ENCODE assay signal across 8 cellular contexts in the genomic region with DNA sequence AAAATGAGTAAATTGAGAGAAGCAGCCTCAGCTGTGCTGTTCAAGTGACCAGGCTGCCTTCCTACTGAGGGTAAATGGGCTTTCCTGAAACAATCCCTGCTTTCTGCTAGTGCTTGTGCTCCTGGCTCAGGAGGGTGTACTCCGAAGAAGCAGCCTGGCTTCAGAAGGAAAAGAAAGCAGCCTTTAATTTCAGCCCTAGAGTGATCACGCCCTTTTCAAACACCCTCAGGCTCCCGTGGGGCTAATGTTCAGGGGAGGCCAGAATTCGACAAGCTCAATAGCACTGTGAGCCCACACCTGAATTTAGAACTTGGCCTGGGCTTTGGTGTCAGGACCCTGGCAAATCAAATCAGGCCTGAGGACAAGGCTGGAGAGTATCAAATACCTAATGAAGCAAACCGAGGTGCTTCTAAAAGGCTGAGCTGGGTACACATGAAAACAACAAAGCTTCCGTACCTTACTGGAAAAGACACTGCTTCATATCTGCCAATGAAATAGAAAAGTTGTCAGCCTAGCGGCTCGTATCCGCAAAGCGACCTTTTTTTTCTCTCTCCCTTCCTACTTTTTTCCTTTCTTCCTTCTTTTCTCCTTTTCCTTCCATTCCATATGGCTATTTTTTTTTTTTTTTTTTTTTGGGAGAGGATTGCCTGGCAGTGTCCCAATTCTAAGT.
DNase-seq lines count a peak whose midpoint lies in the region; ATAC-seq and TF ChIP-seq lines count a peak whose summit lies in the region.

No MANE protein-coding gene starts in this region.

- 16 to 28% (median 18%) methylated on average over 10 of the region's 10 CpGs for WGBS in psoas muscle, 3 donors

- intact Hi-C loops in Right ventricle myocardium superior (cut with DNase I), result no loop called here
- intact Hi-C loops in psoas muscle (cut with DNase I), result no loop called here

- H3K27ac Mint-ChIP-seq in naive thymus-derived CD8-positive, alpha-beta T cell, result no peak overlapping the region

- no peak for TF ChIP-seq CTCF in psoas muscle (IDR thresholded peaks at IDR 0.05)

- H3K36me3 ChIP-seq in SK-N-MC (ENCODE audit: insufficient read depth, low read length) (peaks cover 30% of the 10 kb centered on the region), psoas muscle (ENCODE audit: insufficient read depth in 1 of 2, low read depth in 1 of 2) (no peaks in the 10 kb centered on the region)

- H3K27me3 Mint-ChIP-seq in naive thymus-derived CD8-positive, alpha-beta T cell, result peaks cover 0 to 6% (median 0%) of the 10 kb centered on the region in 5 donors

- POLR2A ChIA-PET in naive thymus-derived CD8-positive, alpha-beta T cell (lab: Charles Lee), result no interaction called here

- peak; percentile 58 for DNase-seq in DMS153 treated with DMSO at 0.1 percent for 48 hours (lab: John Stamatoyannopoulos, UW; ENCODE audit: unreplicated experiment)
- no peak for DNase-seq in SK-N-MC (ENCODE audit: low read depth, low spot score)
- DNase-seq in Right ventricle myocardium superior, result no peak
- DNase-seq in psoas muscle, result peak in 1 of 2 donors; percentile 62
- DNase-seq in MV-4-11 (lab: John Stamatoyannopoulos, UW), result no peak
- no peak for DNase-seq in naive thymus-derived CD8-positive, alpha-beta T cell

- peak overlapping the region; percentile 71 for H3K9ac ChIP-seq in SK-N-MC (ENCODE audit: insufficient read length)

- H3K4me3 Mint-ChIP-seq in naive thymus-derived CD8-positive, alpha-beta T cell, result no peak overlapping the region

- ATAC-seq in Right ventricle myocardium superior (ENCODE audit: poor library complexity) (peak; percentile 38), psoas muscle (peak; percentile 34 to 75 (median 68)), HG03457 (IDR thresholded peaks at IDR 0.05; ENCODE audit: unreplicated experiment) (no peak), GM18498 (IDR thresholded peaks at IDR 0.05; ENCODE audit: unreplicated experiment) (no peak)
- ATAC-seq in naive thymus-derived CD8-positive, alpha-beta T cell, result no peak

- no peaks in the 10 kb centered on the region for H3K36me3 Mint-ChIP-seq in naive thymus-derived CD8-positive, alpha-beta T cell

- H3K27ac ChIP-seq in SK-N-MC (peak overlapping the region; percentile 94), psoas muscle (peak overlapping the region; percentile 95)

- H3K9me3 ChIP-seq in SK-N-MC (ENCODE audit: low read depth, low read length), result no peaks in the 10 kb centered on the region
- no peaks in the 10 kb centered on the region for H3K9me3 ChIP-seq in psoas muscle

- H3K9me3 Mint-ChIP-seq in naive thymus-derived CD8-positive, alpha-beta T cell, result peaks cover 0 to 6% (median 0%) of the 10 kb centered on the region in 9 donors

- H3K4me3 ChIP-seq in SK-N-MC (peak overlapping the region; percentile 40), psoas muscle (peak overlapping the region; percentile 55)

- no peaks in the 10 kb centered on the region for H3K27me3 ChIP-seq in psoas muscle (ENCODE audit: insufficient read depth in 3 of 3, low read length in 2 of 3)

- no peaks in the 10 kb centered on the region for H3K4me1 Mint-ChIP-seq in naive thymus-derived CD8-positive, alpha-beta T cell

- H3K4me1 ChIP-seq in psoas muscle, result peaks cover 53% of the 10 kb centered on the region

Comparison
In these comparisons a context has a peak if more than half of its experiments do, and no peak if none do; other contexts are left out.
1. ATAC-seq: peak in Right ventricle myocardium superior (single experiment) and psoas muscle (4 of 4); none in HG03457 (single experiment), naive thymus-derived CD8-positive, alpha-beta T cell (0 of 2) and GM18498 (single experiment).